Comparison of ENCODE assay signal across 8 cellular contexts in the genomic region with DNA sequence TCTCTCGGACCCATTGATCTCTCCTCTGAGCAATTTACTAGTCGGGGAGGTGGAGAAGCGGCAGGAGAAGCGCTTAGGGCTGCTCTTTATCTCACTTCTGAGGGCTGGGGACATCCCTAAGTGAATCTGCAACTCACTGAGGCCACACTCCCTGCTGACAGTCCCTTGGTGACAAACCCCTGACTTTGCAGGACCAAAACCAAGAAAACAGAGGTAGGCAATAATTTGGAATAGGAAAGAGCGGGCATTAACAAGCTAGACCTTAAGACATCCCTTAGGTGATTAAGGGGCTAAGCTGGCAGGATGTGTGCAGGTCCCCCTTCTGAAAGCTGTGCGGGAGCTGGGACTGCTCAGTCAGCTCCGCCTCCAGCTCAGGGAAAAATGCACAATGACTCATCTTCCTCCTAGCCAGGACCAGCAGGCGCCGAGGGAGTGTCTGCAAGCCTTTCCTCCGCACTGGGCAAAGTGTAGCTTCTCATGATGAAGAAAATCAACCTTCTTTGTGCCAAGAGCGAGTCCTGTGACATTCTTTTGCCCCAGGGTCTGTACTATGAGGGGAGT.
DNase-seq lines count a peak whose midpoint lies in the region; ATAC-seq and TF ChIP-seq lines count a peak whose summit lies in the region.

No MANE protein-coding gene starts in this region.

- H3K4me1 ChIP-seq in HCT116 (ENCODE audit: control insufficient read depth in 1 of 2, insufficient read depth in 2 of 2, low read length in 2 of 2) (peaks cover 15 to 30% of the 10 kb centered on the region in 2 experiments), tibial nerve (peaks cover 0 to 11% (median 2%) of the 10 kb centered on the region in 4 donors)

- H3K27ac ChIP-seq in HCT116 (ENCODE audit: low read depth, low read length) (peak overlapping the region; percentile 34), tibial nerve (no peak overlapping the region)

- intact Hi-C loops in CD14-positive monocyte (cut with micrococcal nuclease) (no loop called here), HCT116 (cut with micrococcal nuclease) (no loop called here)

- H2AFZ ChIP-seq in HCT116 (ENCODE audit: low read depth, low read length, poor library complexity, severe bottlenecking), result peak overlapping the region; percentile 94

- no peak overlapping the region for H3K27ac Mint-ChIP-seq in CD14-positive monocyte
- no peak overlapping the region for H3K27ac Mint-ChIP-seq in stimulated activated memory B cell treated with anti-CD40 and anti-IgM and Interleukin-4, amounts not matched to agents 10 μg/mL and 1 μg/mL and 100 μg/mL, for 72 hours

- H3K9me3 Mint-ChIP-seq in CD14-positive monocyte, result peaks cover 0 to 3% (median 0%) of the 10 kb centered on the region in 7 donors
- H3K9me3 Mint-ChIP-seq in stimulated activated memory B cell treated with anti-CD40 and anti-IgM and Interleukin-4, amounts not matched to agents 10 μg/mL and 1 μg/mL and 100 μg/mL, for 72 hours, result no peaks in the 10 kb centered on the region

- TF ChIP-seq CTCF in CD14-positive monocyte (IDR thresholded peaks at IDR 0.05) (no peak), HCT116 (IDR thresholded peaks at IDR 0.05 in 2 of 3, conservative IDR thresholded peaks at IDR 0.05 in 1 of 3; ENCODE audit: borderline replicate concordance in 1 of 3, insufficient read depth in 1 of 3, low read depth in 2 of 3, low read length in 2 of 3) (no peak), tibial nerve (IDR thresholded peaks at IDR 0.05) (no peak)

- ATAC-seq in HCT116 (peak; percentile 99), left lobe of liver (peak; percentile 70)
- no peak for ATAC-seq in stimulated activated memory B cell treated with anti-CD40 and anti-IgM and Interleukin-4, amounts not matched to agents 10 μg/mL and 1 μg/mL and 100 μg/mL, for 72 hours

- H3K4me3 Mint-ChIP-seq in CD14-positive monocyte, result peak overlapping the region; percentile 24 to 83
- H3K4me3 Mint-ChIP-seq in stimulated activated memory B cell treated with anti-CD40 and anti-IgM and Interleukin-4, amounts not matched to agents 10 μg/mL and 1 μg/mL and 100 μg/mL, for 72 hours, result no peak overlapping the region

- no peaks in the 10 kb centered on the region for H3K9me2 ChIP-seq in HCT116 (ENCODE audit: insufficient read depth)

- H3K79me2 ChIP-seq in HCT116 (ENCODE audit: insufficient read depth, low read length), result no peaks in the 10 kb centered on the region

- H3K27me3 ChIP-seq in HCT116 (ENCODE audit: insufficient read depth, low read length), result no peaks in the 10 kb centered on the region
- H3K27me3 ChIP-seq in tibial nerve, result no peaks in the 10 kb centered on the region

- no peak for TF ChIP-seq RAD21 in HCT116 (IDR thresholded peaks at IDR 0.05; ENCODE audit: low read depth)

- H3K36me3 ChIP-seq in HCT116 (ENCODE audit: control insufficient read depth in 1 of 2, insufficient read depth in 2 of 2, low read length in 2 of 2), result no peaks in the 10 kb centered on the region
- H3K36me3 ChIP-seq in tibial nerve, result no peaks in the 10 kb centered on the region

- no peak for TF ChIP-seq EP300 in tibial nerve (IDR thresholded peaks at IDR 0.05)

- no peaks in the 10 kb centered on the region for H3K9me3 ChIP-seq in HCT116 (ENCODE audit: control insufficient read depth in 1 of 2, insufficient read depth in 1 of 2, low read depth in 1 of 2, low read length in 2 of 2)
- H3K9me3 ChIP-seq in tibial nerve, result no peaks in the 10 kb centered on the region

- peaks cover 5 to 23% (median 19%) of the 10 kb centered on the region in 3 donors for H3K27me3 Mint-ChIP-seq in CD14-positive monocyte (ENCODE audit: low read depth in 3 of 3)
- H3K27me3 Mint-ChIP-seq in stimulated activated memory B cell treated with anti-CD40 and anti-IgM and Interleukin-4, amounts not matched to agents 10 μg/mL and 1 μg/mL and 100 μg/mL, for 72 hours, result peaks cover 34% of the 10 kb centered on the region

- WGBS in tibial nerve, 2 donors, result 8 to 9% methylated on average over 11 of the region's 11 CpGs

- H3K4me3 ChIP-seq in HCT116 (replicated peaks in 1 of 2; ENCODE audit: low read depth in 1 of 2, low read length in 2 of 2) (peak overlapping the region; percentile 13 to 48; a peak in 3 of 4 replicates), tibial nerve (no peak overlapping the region)

- POLR2A ChIA-PET in HCT116 (lab: Charles Lee), result no interaction called here

- H3K36me3 Mint-ChIP-seq in CD14-positive monocyte, result no peaks in the 10 kb centered on the region
- no peaks in the 10 kb centered on the region for H3K36me3 Mint-ChIP-seq in stimulated activated memory B cell treated with anti-CD40 and anti-IgM and Interleukin-4, amounts not matched to agents 10 μg/mL and 1 μg/mL and 100 μg/mL, for 72 hours

- DNase-seq in CD14-positive monocyte (ENCODE audit: low spot score) (no peak), HCT116 (ENCODE audit: low read depth, low spot score) (peak; percentile 63), NOMO-1 treated with dmso at 0.1 percent for 144 hours (lab: John Stamatoyannopoulos, UW; ENCODE audit: unreplicated experiment) (peak; percentile 28), cerebellum (ENCODE audit: low spot score) (peak; percentile 69), left lobe of liver (ENCODE audit: low spot score) (no peak), tibial nerve (ENCODE audit: low spot score in 2 of 2) (peak; percentile 14 to 17), GOT3 (lab: John Stamatoyannopoulos, UW) (no peak)

- H3K4me2 ChIP-seq in HCT116 (ENCODE audit: low read length), result peak overlapping the region; percentile 80

- H3K9ac ChIP-seq in HCT116 (ENCODE audit: low read length), result peak overlapping the region; percentile 18

- peaks cover 11% of the 10 kb centered on the region for H3K4me1 Mint-ChIP-seq in CD14-positive monocyte
- peaks cover 9% of the 10 kb centered on the region for H3K4me1 Mint-ChIP-seq in stimulated activated memory B cell treated with anti-CD40 and anti-IgM and Interleukin-4, amounts not matched to agents 10 μg/mL and 1 μg/mL and 100 μg/mL, for 72 hours

- RAD21 ChIA-PET in HCT116 (lab: Charles Lee; ENCODE audit: low non-redundant PET in 1 of 2, low total read pairs in 2 of 2, uncharacterized antibody in 2 of 2, unreplicated experiment in 2 of 2), result no interaction called here

- H4K20me1 ChIP-seq in HCT116 (ENCODE audit: insufficient read depth), result no peaks in the 10 kb centered on the region

- TF ChIP-seq POLR2A in HCT116 (IDR thresholded peaks at IDR 0.05; ENCODE audit: borderline replicate concordance, extremely low read depth, insufficient read depth, insufficient read length) (no peak), tibial nerve (IDR thresholded peaks at IDR 0.05) (no peak)

- CTCF ChIA-PET in HCT116 (lab: Charles Lee), result no interaction called here

- no TSS peak for BruUV-seq in HCT116 (replicated peaks; lab: Mats Ljungman, UMichigan)

TF ChIP-seq in HCT116, 20 proteins besides CTCF, POLR2A, EP300 and RAD21:
- TF ChIP-seq, protein P1, sequence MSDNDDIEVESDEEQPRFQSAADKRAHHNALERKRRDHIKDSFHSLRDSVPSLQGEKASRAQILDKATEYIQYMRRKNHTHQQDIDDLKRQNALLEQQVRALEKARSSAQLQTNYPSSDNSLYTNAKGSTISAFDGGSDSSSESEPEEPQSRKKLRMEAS (IDR thresholded peaks at IDR 0.05), result 0 out of 2 replicates have a peak, but pooled peaks have one; percentile 8
- peak; percentile 46 for TF ChIP-seq SP1 (IDR thresholded peaks at IDR 0.05; ENCODE audit: low read depth)
- peak; percentile 65 for TF ChIP-seq CBX3 (IDR thresholded peaks at IDR 0.05; ENCODE audit: low read depth)
- no peak for TF ChIP-seq SRF (IDR thresholded peaks at IDR 0.05; ENCODE audit: low read depth)
- TF ChIP-seq JUND (IDR thresholded peaks at IDR 0.05), result peak; percentile 80
- peak; percentile 77 for TF ChIP-seq FOSL1 (IDR thresholded peaks at IDR 0.05; ENCODE audit: low read depth)
- no peak for TF ChIP-seq EZH2 (IDR thresholded peaks at IDR 0.05)
- TF ChIP-seq TCF7L2 (IDR thresholded peaks at IDR 0.05; ENCODE audit: borderline replicate concordance, extremely low read depth, insufficient read depth, insufficient read length), result no peak
- TF ChIP-seq POLR2AphosphoS5 (IDR thresholded peaks at IDR 0.05; ENCODE audit: low read depth, low read length), result no peak
TF ChIP-seq in HCT116: peak in this region for 5.

Comparison
In these comparisons a context has a peak if more than half of its experiments do, and no peak if none do; other contexts are left out.
1. DNase-seq: peak in HCT116 (single experiment), NOMO-1 treated with dmso at 0.1 percent for 144 hours (single experiment), cerebellum (single experiment) and tibial nerve (2 of 2); none in CD14-positive monocyte (single experiment), left lobe of liver (single experiment) and GOT3 (single experiment).
2. H3K4me3 ChIP-seq: peak in HCT116 (2 of 2); none in tibial nerve (0 of 4).